1 cellular context compared by ENCODE assay signal in genomic region chr2:230330206-230330605, GRCh38.
TF ChIP-seq lines count a peak whose summit lies in the region.

No MANE protein-coding gene starts in this region.

TF ChIP-seq in SK-N-SH, 30 proteins besides CTCF, POLR2A, EP300 and RAD21 (continued from another document):
- TF ChIP-seq ZBTB33 (IDR thresholded peaks at IDR 0.05; ENCODE audit: borderline replicate concordance, low read depth) (no peak), USF2 (IDR thresholded peaks at IDR 0.05; ENCODE audit: borderline replicate concordance, low read depth, low read length) (no peak), JUND (IDR thresholded peaks at IDR 0.05) (no peak), FOXJ3 (CRISPR knock-in tag; IDR thresholded peaks at IDR 0.05) (no peak), REST (IDR thresholded peaks at IDR 0.05; ENCODE audit: low read depth, low read length) (no peak), SMC3 (IDR thresholded peaks at IDR 0.05; ENCODE audit: low read depth, low read length) (no peak), GABPA (IDR thresholded peaks at IDR 0.05; ENCODE audit: low read depth) (no peak), GATA2 (CRISPR knock-in tag; IDR thresholded peaks at IDR 0.05) (no peak)
TF ChIP-seq in SK-N-SH: peak in this region for 0.
